ENCODE assay signal across 19 cellular contexts in genomic region chr7:45084336-45084735, GRCh38. TPM values are rescaled to one million over a fixed set of nuclear protein-coding genes. Genes with fewer than 3 reads are reported as not detected.
DNase-seq lines count a peak whose midpoint lies in the region; TF ChIP-seq lines count a peak whose summit lies in the region.
"Had no signal": no experiment of that assay in that cellular context is flagged by ENCODE, and none has a peak within 500 bp of the region (broad histone marks: within the 10 kb centered on the region; RNA-seq: fewer than 3 reads in every experiment).

No MANE protein-coding gene starts in this region.

- TF ChIP-seq EP300 in stomach (IDR thresholded peaks at IDR 0.05), result no peak

- peak overlapping the region in 4 of 5 experiments; percentile 74 to 95 (median 76) for H3K27ac Mint-ChIP-seq in brain
- H3K27ac Mint-ChIP-seq: B cell; CD4-positive, alpha-beta memory T cell had no signal

- DNase-seq in H7 (peak; percentile 33), mesenteric fat pad (ENCODE audit: low spot score) (peak; percentile 43), substantia nigra (lab: John Stamatoyannopoulos, UW) (peak in 1 of 49 donors; percentile 20), erythroblast (lab: John Stamatoyannopoulos, UW) (no peak), stomach (no peak)
- DNase-seq in activated CD8-positive, alpha-beta memory T cell treated with anti-CD3 and anti-CD28 coated beads for 24 hours, result no peak
- DNase-seq: CD4-positive, alpha-beta memory T cell; KG1; NCI-H1436; NCI-H2029 treated with DMSO at 0.1 percent for 48 hours; NCI-H2171 treated with DMSO at 0.1 percent for 48 hours; NCI-H748 treated with DMSO at 0.1 percent for 48 hours; PC-3 had no signal

- peaks cover 19% of the 10 kb centered on the region for H3K4me1 Mint-ChIP-seq in brain

- H3K27ac ChIP-seq in substantia nigra (ENCODE audit: low read depth, low read length, poor library complexity, severe bottlenecking) (peak overlapping the region; percentile 100), stomach (no peak overlapping the region)
- H3K27ac ChIP-seq: SJSA1 had no signal

- no peaks in the 10 kb centered on the region for H3K27me3 Mint-ChIP-seq in brain

- peaks cover 12% of the 10 kb centered on the region for H3K36me3 Mint-ChIP-seq in brain
- H3K36me3 Mint-ChIP-seq: CD4-positive, alpha-beta memory T cell had no signal

- no peak for TF ChIP-seq POLR2A in erythroblast (IDR thresholded peaks at IDR 0.05; ENCODE audit: low read length)
- TF ChIP-seq POLR2A in stomach (IDR thresholded peaks at IDR 0.05), result no peak

- intact Hi-C loops in stomach (cut with DNase I; ENCODE audit: low total_unique reads), result no loop called here

- TF ChIP-seq CTCF in brain (conservative IDR thresholded peaks at IDR 0.05), result no peak
- no peak for TF ChIP-seq CTCF in stomach (IDR thresholded peaks at IDR 0.05)

- H3K4me3 ChIP-seq in H7 (ENCODE audit: insufficient read depth, low read depth, low read length) (no peak overlapping the region), stomach (no peak overlapping the region)
- H3K4me3 ChIP-seq: HAP-1, SJSA1 had no signal

- H3K4me1 ChIP-seq in stomach, result peaks cover 5 to 17% (median 15%) of the 10 kb centered on the region in 4 donors
- H3K4me1 ChIP-seq: HAP-1 had no signal

- H3K4me3 Mint-ChIP-seq in brain, result peak overlapping the region in 1 of 5 experiments; percentile 22
- H3K4me3 Mint-ChIP-seq: B cell; CD4-positive, alpha-beta memory T cell had no signal

- no peaks in the 10 kb centered on the region for H3K9me3 Mint-ChIP-seq in brain
- H3K9me3 Mint-ChIP-seq: CD4-positive, alpha-beta memory T cell had no signal

- 73 to 83% (median 77%) methylated on average over 4 to 5 of the region's 5 CpGs for WGBS in stomach, 5 donors

- no peaks in the 10 kb centered on the region for H3K9me3 ChIP-seq in stomach
- H3K9me3 ChIP-seq: HAP-1 had no signal

- H3K36me3 ChIP-seq in H7 (replicated peaks; ENCODE audit: control insufficient read depth, insufficient read depth, low read length), result no peaks in the 10 kb centered on the region
- peaks cover 0 to 19% (median 0%) of the 10 kb centered on the region in 4 donors for H3K36me3 ChIP-seq in stomach
- H3K36me3 ChIP-seq: HAP-1, SJSA1 had no signal

- H3K27me3 ChIP-seq in H7 (ENCODE audit: control insufficient read depth, insufficient read depth, low read length) (peaks cover 10% of the 10 kb centered on the region; the same call in 1 of the 2 replicates), stomach (peaks cover 0 to 16% (median 11%) of the 10 kb centered on the region in 3 donors)
- H3K27me3 ChIP-seq: SJSA1 had no signal

RNA-seq across cellular contexts. Expression of gene NACAD, which starts 4.4 kb away (rescaled TPM):
- 1.5 and 1.7 TPM in 2 replicates for total RNA-seq in H7 (2014; rRNA removed; shearing (Covaris generic))
- polyA plus RNA-seq in brain (ENCODE audit: insufficient read depth, low read depth, low replicate concordance) (110 TPM), stomach (1 to 10 TPM in 1 of 3 donors, under 1 TPM in 2; 0.76 to 1.2 (median 0.98) TPM)
- total RNA-seq in mesenteric fat pad (6.2 TPM), stomach (10 to 100 TPM in 1 of 5 donors, 1 to 10 TPM in 2, under 1 TPM in 2; 0.29 to 24.1 (median 3.0) TPM)
- total RNA-seq: CD4-positive, alpha-beta memory T cell; HepG2; NCI-H460 had no signal
- polyA plus RNA-seq: CD4-positive, alpha-beta memory T cell had no signal

RNA-seq across cellular contexts. Expression of gene TBRG4, which starts 27.2 kb away (rescaled TPM):
- 234 and 238 TPM in 2 replicates for total RNA-seq in H7 (2014; rRNA removed; shearing (Covaris generic))
- 58.3 TPM for polyA plus RNA-seq in brain (ENCODE audit: insufficient read depth, low read depth, low replicate concordance)
- 49.8 TPM for total RNA-seq in mesenteric fat pad
- 100 to 1,000 TPM in 2 of 5 donors, 10 to 100 TPM in 3; 40.8 to 219 (median 79.5) TPM for total RNA-seq in stomach
- polyA plus RNA-seq in stomach, result 10 to 100 TPM; 31.2 to 45.2 (median 32.2) TPM

Comparison
In these comparisons a context has a peak if more than half of its experiments do, and no peak if none do; other contexts are left out.
1. DNase-seq: peak in H7 (single experiment) and mesenteric fat pad (single experiment); none in erythroblast (0 of 2), stomach (single experiment) and activated CD8-positive, alpha-beta memory T cell treated with anti-CD3 and anti-CD28 coated beads for 24 hours (single experiment).